ENCODE assay signal across 9 cellular contexts in genomic region chr5:6745706-6746217, GRCh38. TPM values are rescaled to one million over a fixed set of nuclear protein-coding genes. Genes with fewer than 3 reads are reported as not detected.
DNase-seq lines count a peak whose midpoint lies in the region; ATAC-seq, FAIRE-seq and TF ChIP-seq lines count a peak whose summit lies in the region.
"Had no signal": no experiment of that assay in that cellular context is flagged by ENCODE, and none has a peak within 500 bp of the region (broad histone marks: within the 10 kb centered on the region; RNA-seq: fewer than 3 reads in every experiment).

No MANE protein-coding gene starts in this region.

- H3K36me3 Mint-ChIP-seq in activated CD4-positive, alpha-beta T cell treated with anti-CD3 and anti-CD28 coated beads, Interleukin-2, amount 10 ng/mL, durations not matched to agents 24 days and 14 days (ENCODE audit: low read depth), result peaks cover 50% of the 10 kb centered on the region
- peaks cover 8% of the 10 kb centered on the region for H3K36me3 Mint-ChIP-seq in T-helper 17 cell (ENCODE audit: low read depth)

- no peak overlapping the region for H3K4me3 Mint-ChIP-seq in activated CD4-positive, alpha-beta T cell treated with anti-CD3 and anti-CD28 coated beads, Interleukin-2, amount 10 ng/mL, durations not matched to agents 24 days and 14 days
- H3K4me3 Mint-ChIP-seq in T-helper 17 cell, result no peak overlapping the region

- DNase-seq in activated CD4-positive, alpha-beta T cell treated with anti-CD3 and anti-CD28 coated beads, Interleukin-2, amount 10 ng/mL, durations not matched to agents 24 days and 14 days, result peak; percentile 79
- no peak for DNase-seq in activated CD4-positive, alpha-beta T cell treated with anti-CD3 and anti-CD28 coated beads, Interleukin-2, amount 50 U/mL, for 4 hours
- DNase-seq in T-helper 17 cell (no peak), fibroblast of the conjunctiva (ENCODE audit: low read depth) (peak; percentile 63), pancreas (no peak)

- peak; percentile 77 for TF ChIP-seq CTCF in LNCAP (IDR thresholded peaks at IDR 0.05)
- TF ChIP-seq CTCF in pancreas (IDR thresholded peaks at IDR 0.05), result peak; percentile 37 to 64 (median 59)

- no peak overlapping the region for H3K27ac ChIP-seq in pancreas

- no peaks in the 10 kb centered on the region for H3K9me3 Mint-ChIP-seq in activated CD4-positive, alpha-beta T cell treated with anti-CD3 and anti-CD28 coated beads, Interleukin-2, amount 10 ng/mL, durations not matched to agents 24 days and 14 days

- H3K9me3 ChIP-seq in T-helper 17 cell (ENCODE audit: control insufficient read depth, low read length, poor library complexity, severe bottlenecking) (no peaks in the 10 kb centered on the region), pancreas (no peaks in the 10 kb centered on the region)

- peaks cover 0 to 25% (median 5%) of the 10 kb centered on the region in 3 donors for H3K36me3 ChIP-seq in pancreas

- no peak overlapping the region for H3K27ac Mint-ChIP-seq in activated CD4-positive, alpha-beta T cell treated with anti-CD3 and anti-CD28 coated beads, Interleukin-2, amount 10 ng/mL, durations not matched to agents 24 days and 14 days
- no peak overlapping the region for H3K27ac Mint-ChIP-seq in T-helper 17 cell

- H3K4me1 ChIP-seq in pancreas, result no peaks in the 10 kb centered on the region

- intact Hi-C loops in activated CD4-positive, alpha-beta T cell treated with anti-CD3 and anti-CD28 coated beads, Interleukin-2, amount 10 ng/mL, durations not matched to agents 24 days and 14 days (cut with micrococcal nuclease), result loop anchor here (1.0 to 10.0 kb wide), 2 partner anchors 111 to 1251 kb away; no protein-coding TSS in a partner anchor
- intact Hi-C loops in pancreas (cut with DNase I), result loop anchor here in 1 of 3 donors (10.0 kb wide), 2 partner anchors 111 to 451 kb away; partner anchors contain the start of genes NSUN2 and SRD5A1

- ATAC-seq in GM21576 (IDR thresholded peaks at IDR 0.05; ENCODE audit: unreplicated experiment), result peak; percentile 75
- peak; percentile 84 for ATAC-seq in T-helper 17 cell
- ATAC-seq in pancreas, result peak; percentile 66 to 90 (median 89)
- no peak for ATAC-seq in HG03571 (IDR thresholded peaks at IDR 0.05; ENCODE audit: unreplicated experiment)

- no peaks in the 10 kb centered on the region for H3K27me3 ChIP-seq in pancreas

- H3K27me3 Mint-ChIP-seq in activated CD4-positive, alpha-beta T cell treated with anti-CD3 and anti-CD28 coated beads, Interleukin-2, amount 10 ng/mL, durations not matched to agents 24 days and 14 days, result no peaks in the 10 kb centered on the region
- no peaks in the 10 kb centered on the region for H3K27me3 Mint-ChIP-seq in T-helper 17 cell

- 65 to 66% methylated on average over 10 of the region's 10 CpGs for WGBS in pancreas, 2 donors

- FAIRE-seq in pancreas (lab: Jason Lieb, UNC), result peak; percentile 34
- FAIRE-seq: endometrium had no signal

- no peak overlapping the region for H3K4me3 ChIP-seq in pancreas

- peaks cover 11% of the 10 kb centered on the region for H3K4me1 Mint-ChIP-seq in activated CD4-positive, alpha-beta T cell treated with anti-CD3 and anti-CD28 coated beads, Interleukin-2, amount 10 ng/mL, durations not matched to agents 24 days and 14 days
- H3K4me1 Mint-ChIP-seq in T-helper 17 cell, result peaks cover 16% of the 10 kb centered on the region

RNA-seq across cellular contexts. Expression of gene TENT4A, which starts 32.5 kb away (rescaled TPM):
- total RNA-seq in activated CD4-positive, alpha-beta T cell treated with anti-CD3 and anti-CD28 coated beads, Interleukin-2, amount 10 ng/mL, durations not matched to agents 24 days and 14 days, result 38.8 and 43.4 TPM in 2 replicates
- 10 to 100 TPM; 54.7 to 59.4 TPM for total RNA-seq in T-helper 17 cell
- 10 to 100 TPM in 1 of 6 donors, 1 to 10 TPM in 5; 7.0 to 13.5 (median 8.5) TPM for total RNA-seq in pancreas
- 10 to 100 TPM in 1 of 2 donors, 1 to 10 TPM in 1; 8.3 to 13.6 TPM for polyA plus RNA-seq in pancreas

Comparison
In these comparisons a context has a peak if more than half of its experiments do, and no peak if none do; other contexts are left out.
1. DNase-seq: peak in activated CD4-positive, alpha-beta T cell treated with anti-CD3 and anti-CD28 coated beads, Interleukin-2, amount 10 ng/mL, durations not matched to agents 24 days and 14 days (single experiment) and fibroblast of the conjunctiva (single experiment); none in activated CD4-positive, alpha-beta T cell treated with anti-CD3 and anti-CD28 coated beads, Interleukin-2, amount 50 U/mL, for 4 hours (0 of 2), T-helper 17 cell (0 of 3) and pancreas (0 of 6).